Comparison of ENCODE assay signal across 14 cellular contexts in genomic region chr2:217551229-217551909, GRCh38.
DNase-seq lines count a peak whose midpoint lies in the region; ATAC-seq and TF ChIP-seq lines count a peak whose summit lies in the region.
"Had no signal": no experiment of that assay in that cellular context is flagged by ENCODE, and none has a peak within 500 bp of the region (broad histone marks: within the 10 kb centered on the region; RNA-seq: fewer than 3 reads in every experiment).

No MANE protein-coding gene starts in this region.

- H3K36me3 Mint-ChIP-seq in nephron progenitor cell (ENCODE audit: low read depth) = peaks cover 6% of the 10 kb centered on the region
- H3K36me3 Mint-ChIP-seq: T-cell had no signal

- H3K27ac Mint-ChIP-seq in nephron progenitor cell = no peak overlapping the region
- H3K27ac Mint-ChIP-seq: activated CD8-positive, alpha-beta T cell treated with anti-CD3 and anti-CD28 coated beads for 36 hours; CD4-positive, alpha-beta T cell; T-cell had no signal

- peaks cover 5% of the 10 kb centered on the region for H3K9me3 Mint-ChIP-seq in nephron progenitor cell
- H3K9me3 Mint-ChIP-seq: activated CD8-positive, alpha-beta T cell treated with anti-CD3 and anti-CD28 coated beads for 36 hours; CD4-positive, alpha-beta T cell; T-cell had no signal

- in situ Hi-C loops in astrocyte of the spinal cord (cut with HindIII; ENCODE audit: low sequenced_read_pairs) = no loop called here

- H3K4me3 ChIP-seq in AG10803 (ENCODE audit: low read length) = no peak overlapping the region
- no peak overlapping the region for H3K4me3 ChIP-seq in astrocyte of the spinal cord (ENCODE audit: low read depth, low read length)
- H3K4me3 ChIP-seq: upper lobe of left lung had no signal

- H3K27me3 Mint-ChIP-seq in nephron progenitor cell (ENCODE audit: low read depth, poor library complexity) = no peaks in the 10 kb centered on the region
- H3K27me3 Mint-ChIP-seq: activated CD8-positive, alpha-beta T cell treated with anti-CD3 and anti-CD28 coated beads for 36 hours; CD4-positive, alpha-beta T cell; T-cell had no signal

- no peak for ATAC-seq in HG03159 (IDR thresholded peaks at IDR 0.05; ENCODE audit: unreplicated experiment)
- ATAC-seq: activated CD8-positive, alpha-beta T cell treated with anti-CD3 and anti-CD28 coated beads for 36 hours; left ventricle myocardium superior; T-cell had no signal

- H3K4me1 Mint-ChIP-seq in nephron progenitor cell = peaks cover 49% of the 10 kb centered on the region

- DNase-seq in AG10803 (ENCODE audit: low read depth) = peak; percentile 91
- DNase-seq in HT1080 (ENCODE audit: low read depth) = peak; percentile 49
- DNase-seq in astrocyte of the spinal cord (ENCODE audit: low read depth, low spot score) = peak; percentile 18
- peak; percentile 32 for DNase-seq in left kidney (ENCODE audit: low read depth, low spot score)
- DNase-seq in nephron progenitor cell = no peak
- no peak for DNase-seq in NCI-H345 (lab: John Stamatoyannopoulos, UW)
- DNase-seq in DMS79 treated with DMSO at 0.1 percent for 48 hours (lab: John Stamatoyannopoulos, UW) = no peak
- DNase-seq: activated CD8-positive, alpha-beta T cell treated with anti-CD3 and anti-CD28 coated beads for 36 hours; CD4-positive, alpha-beta T cell; left ventricle myocardium superior; NCI-H524; T-cell; upper lobe of left lung had no signal

- TF ChIP-seq CTCF in AG10803 (conservative IDR thresholded peaks at IDR 0.05; ENCODE audit: low read length) (0 out of 2 replicates have a peak, but pooled peaks have one; percentile 5), astrocyte of the spinal cord (IDR thresholded peaks at IDR 0.05; ENCODE audit: low read depth, low read length) (no peak), nephron progenitor cell (IDR thresholded peaks at IDR 0.05) (no peak)

- no peak overlapping the region for H3K4me3 Mint-ChIP-seq in nephron progenitor cell
- H3K4me3 Mint-ChIP-seq: activated CD8-positive, alpha-beta T cell treated with anti-CD3 and anti-CD28 coated beads for 36 hours; CD4-positive, alpha-beta T cell; T-cell had no signal

Comparison
In these comparisons a context has a peak if more than half of its experiments do, and no peak if none do; other contexts are left out.
1. DNase-seq: peak in AG10803 (single experiment), HT1080 (single experiment), astrocyte of the spinal cord (single experiment) and left kidney (single experiment); none in nephron progenitor cell (single experiment), NCI-H345 (single experiment) and DMS79 treated with DMSO at 0.1 percent for 48 hours (single experiment).